ENCODE assay signal across 9 cellular contexts in the genomic region with DNA sequence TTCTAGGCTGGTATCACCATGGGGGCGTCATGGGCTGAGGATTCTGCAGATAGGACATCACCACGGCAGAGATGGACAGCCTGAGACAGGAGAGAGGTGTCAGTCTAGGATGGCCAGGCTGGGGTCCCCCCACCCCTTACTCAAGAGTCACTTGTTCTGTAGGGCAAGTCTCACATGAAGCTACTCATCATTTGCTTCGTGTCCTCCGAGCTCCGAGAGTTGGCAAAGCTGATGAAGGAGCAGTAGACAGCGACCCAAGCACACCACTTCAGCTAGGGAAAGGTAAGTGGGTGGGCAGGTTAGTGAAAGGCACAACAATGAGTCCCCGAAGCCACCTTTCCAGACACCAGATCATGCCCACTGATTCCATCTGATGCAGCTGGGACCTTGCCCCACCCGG. TPM values are rescaled to one million over a fixed set of nuclear protein-coding genes. Genes with fewer than 3 reads are reported as not detected.
A peak's percentile ranks its signal among the peaks of the same experiment; 100 is the strongest.
DNase-seq lines count a peak whose midpoint lies in the region; FAIRE-seq and TF ChIP-seq lines count a peak whose summit lies in the region.
"Had no signal": no experiment of that assay in that cellular context is flagged by ENCODE, and none has a peak within 500 bp of the region (broad histone marks: within the 10 kb centered on the region; RNA-seq: fewer than 3 reads in every experiment).

No MANE protein-coding gene starts in this region.

- peaks cover 46% of the 10 kb centered on the region for H3K79me2 ChIP-seq in keratinocyte (ENCODE audit: control insufficient read depth, insufficient read depth, low read length)

- no peaks in the 10 kb centered on the region for H3K9me1 ChIP-seq in keratinocyte (ENCODE audit: control insufficient read depth, extremely low read depth, insufficient read depth, low read length)

- H3K27ac ChIP-seq in keratinocyte (ENCODE audit: control insufficient read depth, insufficient read depth, low read length), result peak overlapping the region; percentile 99
- H3K27ac ChIP-seq in subcutaneous abdominal adipose tissue (ENCODE audit: low read depth, low read length), result peak overlapping the region; percentile 97

- no peak for TF ChIP-seq CTCF in keratinocyte (optimal IDR thresholded peaks at IDR 0.05 in 1 of 3, IDR thresholded peaks at IDR 0.05 in 1 of 3, conservative IDR thresholded peaks at IDR 0.05 in 1 of 3; ENCODE audit: extremely low read depth in 1 of 3, insufficient read depth in 2 of 3, low read length in 3 of 3)

- no peaks in the 10 kb centered on the region for H3K9me3 Mint-ChIP-seq in T-helper 1 cell treated with Interleukin-12 subunit alpha and Interleukin-12 subunit beta and Interleukin-4 antibody, amounts not matched to agents 30 μg/mL and 1 μg/mL, for 36 hours
- H3K9me3 Mint-ChIP-seq in activated naive CD8-positive, alpha-beta T cell treated with anti-CD3 and anti-CD28 coated beads for 36 hours, result no peaks in the 10 kb centered on the region

- peaks cover 34% of the 10 kb centered on the region for H3K4me1 ChIP-seq in keratinocyte (ENCODE audit: control insufficient read depth, extremely low read depth, insufficient read depth, low read length)
- H3K4me1 ChIP-seq in subcutaneous abdominal adipose tissue (ENCODE audit: control insufficient read depth in 5 of 5, insufficient read depth in 5 of 5, low read length in 5 of 5), result peaks cover 23 to 67% (median 48%) of the 10 kb centered on the region in 5 donors

- no peaks in the 10 kb centered on the region for H3K27me3 ChIP-seq in keratinocyte (ENCODE audit: control insufficient read depth, extremely low read depth, insufficient read depth, low read length)
- H3K27me3 ChIP-seq in subcutaneous abdominal adipose tissue (ENCODE audit: control insufficient read depth in 5 of 5, insufficient read depth in 4 of 5, low read length in 5 of 5), result no peaks in the 10 kb centered on the region

- H3K36me3 ChIP-seq in keratinocyte (ENCODE audit: control insufficient read depth in 2 of 2, extremely low read depth in 1 of 2, insufficient read depth in 2 of 2, low read length in 2 of 2) (peaks cover 13 to 20% of the 10 kb centered on the region in 2 experiments), subcutaneous abdominal adipose tissue (ENCODE audit: control insufficient read depth in 5 of 5, insufficient read depth in 5 of 5, low read length in 5 of 5) (peaks cover 0 to 32% (median 16%) of the 10 kb centered on the region in 5 donors)

- no peaks in the 10 kb centered on the region for H3K27me3 Mint-ChIP-seq in T-helper 1 cell treated with Interleukin-12 subunit alpha and Interleukin-12 subunit beta and Interleukin-4 antibody, amounts not matched to agents 30 μg/mL and 1 μg/mL, for 36 hours (ENCODE audit: low read depth)
- no peaks in the 10 kb centered on the region for H3K27me3 Mint-ChIP-seq in activated naive CD8-positive, alpha-beta T cell treated with anti-CD3 and anti-CD28 coated beads for 36 hours

- no peak overlapping the region for H2AFZ ChIP-seq in keratinocyte (ENCODE audit: control insufficient read depth, low read length)

- peaks cover 31% of the 10 kb centered on the region for H3K4me1 Mint-ChIP-seq in T-helper 1 cell treated with Interleukin-12 subunit alpha and Interleukin-12 subunit beta and Interleukin-4 antibody, amounts not matched to agents 30 μg/mL and 1 μg/mL, for 36 hours (ENCODE audit: low read depth)
- H3K4me1 Mint-ChIP-seq in activated naive CD8-positive, alpha-beta T cell treated with anti-CD3 and anti-CD28 coated beads for 36 hours, result peaks cover 28% of the 10 kb centered on the region

- peak overlapping the region; percentile 68 to 100 (median 91) for H3K4me3 ChIP-seq in keratinocyte (ENCODE audit: control insufficient read depth in 2 of 3, extremely low read depth in 1 of 3, insufficient read depth in 2 of 3, low read depth in 1 of 3, low read length in 3 of 3)
- H3K4me3 ChIP-seq in subcutaneous abdominal adipose tissue (ENCODE audit: low read depth in 1 of 5, low read length in 5 of 5), result peak overlapping the region; percentile 82 to 93 (median 90)

- peak overlapping the region; percentile 95 for H3K4me2 ChIP-seq in keratinocyte (ENCODE audit: control insufficient read depth, extremely low read depth, insufficient read depth, low read depth, low read length)

- no peaks in the 10 kb centered on the region for H4K20me1 ChIP-seq in keratinocyte (ENCODE audit: control insufficient read depth, extremely low read depth, insufficient read depth, low read length)

- H3K9ac ChIP-seq in keratinocyte (ENCODE audit: control insufficient read depth, extremely low read depth, insufficient read depth, low read length) (peak overlapping the region; percentile 94), subcutaneous abdominal adipose tissue (ENCODE audit: low read length in 5 of 5) (peak overlapping the region; percentile 35 to 99 (median 98))

- H3K9me3 ChIP-seq in keratinocyte (ENCODE audit: control insufficient read depth, low read depth, low read length), result no peaks in the 10 kb centered on the region
- H3K9me3 ChIP-seq in subcutaneous abdominal adipose tissue (ENCODE audit: control insufficient read depth in 5 of 5, low read length in 5 of 5), result no peaks in the 10 kb centered on the region

- peak overlapping the region; percentile 100 for H3K27ac Mint-ChIP-seq in T-helper 1 cell treated with Interleukin-12 subunit alpha and Interleukin-12 subunit beta and Interleukin-4 antibody, amounts not matched to agents 30 μg/mL and 1 μg/mL, for 36 hours
- peak overlapping the region; percentile 100 for H3K27ac Mint-ChIP-seq in activated naive CD8-positive, alpha-beta T cell treated with anti-CD3 and anti-CD28 coated beads for 36 hours

- no peak for FAIRE-seq in keratinocyte (lab: Jason Lieb, UNC)

- peaks cover 20% of the 10 kb centered on the region for H3K36me3 Mint-ChIP-seq in T-helper 1 cell treated with Interleukin-12 subunit alpha and Interleukin-12 subunit beta and Interleukin-4 antibody, amounts not matched to agents 30 μg/mL and 1 μg/mL, for 36 hours (ENCODE audit: low read depth)
- peaks cover 46% of the 10 kb centered on the region for H3K36me3 Mint-ChIP-seq in activated naive CD8-positive, alpha-beta T cell treated with anti-CD3 and anti-CD28 coated beads for 36 hours

- peak overlapping the region; percentile 99 for H3K4me3 Mint-ChIP-seq in T-helper 1 cell treated with Interleukin-12 subunit alpha and Interleukin-12 subunit beta and Interleukin-4 antibody, amounts not matched to agents 30 μg/mL and 1 μg/mL, for 36 hours
- H3K4me3 Mint-ChIP-seq in activated naive CD8-positive, alpha-beta T cell treated with anti-CD3 and anti-CD28 coated beads for 36 hours, result peak overlapping the region; percentile 98

- dilution Hi-C loops in keratinocyte (cut with MboI; ENCODE audit: extremely low pct_ligation_motif_present, low sequenced_read_pairs), result no loop called here

- DNase-seq in T-helper 1 cell, result no peak
- DNase-seq in activated naive CD8-positive, alpha-beta T cell treated with anti-CD3 and anti-CD28 coated beads for 36 hours, result no peak
- no peak for DNase-seq in keratinocyte (ENCODE audit: low read depth, low spot score)
- DNase-seq in NCI-H2196 (lab: John Stamatoyannopoulos, UW; ENCODE audit: unreplicated experiment), result no peak
- no peak for DNase-seq in NCI-H345 treated with DMSO at 0.1 percent for 48 hours (lab: John Stamatoyannopoulos, UW; ENCODE audit: unreplicated experiment)
- DNase-seq in NCI-H446 (lab: John Stamatoyannopoulos, UW), result no peak

RNA-seq across cellular contexts. Expression of gene WDR83, which starts 1.7 kb away (rescaled TPM):
- total RNA-seq in activated naive CD8-positive, alpha-beta T cell treated with anti-CD3 and anti-CD28 coated beads for 36 hours, result 10 to 100 TPM; 25.7 to 26.8 TPM
- 3.8 to 5.6 TPM (median 5.0 TPM) in 3 replicates for polyA plus RNA-seq in keratinocyte
- 12.7 TPM for polyA plus RNA-seq in keratinocyte (2011; ENCODE audit: low read depth)
- polyA plus RNA-seq in keratinocyte (2011; cell fraction: cytosol; rRNA removed), result 2.7 and 6.5 TPM in 2 replicates
- polyA plus RNA-seq in keratinocyte (2011; cell fraction: nucleus; rRNA removed), result 5.0 and 7.5 TPM in 2 replicates
- 9.2 and 10.0 TPM in 2 replicates for polyA plus RNA-seq in keratinocyte (2012; ENCODE audit: low replicate concordance)
- polyA minus RNA-seq in keratinocyte, result 4.1 to 9.5 TPM (median 5.6 TPM) in 3 replicates
- polyA minus RNA-seq in keratinocyte (2011; cell fraction: cytosol; rRNA and poly(A)+ RNA removed), result 7.9 TPM
- 5.0 and 5.4 TPM in 2 replicates for polyA minus RNA-seq in keratinocyte (2011; cell fraction: nucleus; rRNA and poly(A)+ RNA removed)

RNA-seq across cellular contexts. Expression of gene MAN2B1, which starts 1.8 kb away (rescaled TPM):
- 100 to 1,000 TPM; 111 to 122 TPM for total RNA-seq in activated naive CD8-positive, alpha-beta T cell treated with anti-CD3 and anti-CD28 coated beads for 36 hours
- polyA plus RNA-seq in keratinocyte, result 17.0 to 30.1 TPM (median 21.1 TPM) in 3 replicates
- 9.5 TPM for polyA plus RNA-seq in keratinocyte (2011; ENCODE audit: low read depth)
- polyA plus RNA-seq in keratinocyte (2011; cell fraction: cytosol; rRNA removed), result 16.4 and 21.9 TPM in 2 replicates
- polyA plus RNA-seq in keratinocyte (2011; cell fraction: nucleus; rRNA removed), result 55.0 and 85.8 TPM in 2 replicates
- polyA plus RNA-seq in keratinocyte (2012; ENCODE audit: low replicate concordance), result 38.0 and 45.6 TPM in 2 replicates
- polyA minus RNA-seq in keratinocyte, result 17.2 to 50.0 TPM (median 17.4 TPM) in 3 replicates
- polyA minus RNA-seq in keratinocyte (2011; cell fraction: cytosol; rRNA and poly(A)+ RNA removed), result 27.2 TPM
- 41.0 and 45.8 TPM in 2 replicates for polyA minus RNA-seq in keratinocyte (2011; cell fraction: nucleus; rRNA and poly(A)+ RNA removed)

RNA-seq across cellular contexts. Expression of gene DHPS, which starts 13.3 kb away (rescaled TPM):
- 10 to 100 TPM; 92.9 to 99.9 TPM for total RNA-seq in activated naive CD8-positive, alpha-beta T cell treated with anti-CD3 and anti-CD28 coated beads for 36 hours
- 36.5 to 45.0 TPM (median 37.2 TPM) in 3 replicates for polyA plus RNA-seq in keratinocyte
- 51.0 TPM for polyA plus RNA-seq in keratinocyte (2011; ENCODE audit: low read depth)
- 26.1 and 30.5 TPM in 2 replicates for polyA plus RNA-seq in keratinocyte (2011; cell fraction: cytosol; rRNA removed)
- 76.3 and 82.6 TPM in 2 replicates for polyA plus RNA-seq in keratinocyte (2011; cell fraction: nucleus; rRNA removed)
- polyA plus RNA-seq in keratinocyte (2012; ENCODE audit: low replicate concordance), result 38.1 and 59.4 TPM in 2 replicates
- polyA minus RNA-seq in keratinocyte, result 25.5 to 38.8 TPM (median 33.0 TPM) in 3 replicates
- polyA minus RNA-seq in keratinocyte (2011; cell fraction: cytosol; rRNA and poly(A)+ RNA removed), result 22.8 TPM
- polyA minus RNA-seq in keratinocyte (2011; cell fraction: nucleus; rRNA and poly(A)+ RNA removed), result 18.2 and 19.0 TPM in 2 replicates

RNA-seq across cellular contexts. Expression of gene GNG14, which starts 19.5 kb away (rescaled TPM):
- not detected for total RNA-seq in activated naive CD8-positive, alpha-beta T cell treated with anti-CD3 and anti-CD28 coated beads for 36 hours
- not detected in 3 replicates for polyA plus RNA-seq in keratinocyte
- not detected for polyA plus RNA-seq in keratinocyte (2011; ENCODE audit: low read depth)
- polyA plus RNA-seq in keratinocyte (2011; cell fraction: cytosol; rRNA removed), result not detected in 2 replicates
- polyA plus RNA-seq in keratinocyte (2011; cell fraction: nucleus; rRNA removed), result not detected in 2 replicates
- polyA plus RNA-seq in keratinocyte (2012; ENCODE audit: low replicate concordance), result not detected in 2 replicates
- polyA minus RNA-seq in keratinocyte, result not detected in 3 replicates
- not detected for polyA minus RNA-seq in keratinocyte (2011; cell fraction: cytosol; rRNA and poly(A)+ RNA removed)
- not detected in 2 replicates for polyA minus RNA-seq in keratinocyte (2011; cell fraction: nucleus; rRNA and poly(A)+ RNA removed)
- total RNA-seq: sciatic nerve had no signal

RNA-seq across cellular contexts. Expression of gene FBXW9, which starts 28.1 kb away (rescaled TPM):
- total RNA-seq in activated naive CD8-positive, alpha-beta T cell treated with anti-CD3 and anti-CD28 coated beads for 36 hours, result 10 to 100 TPM; 13.1 to 13.4 TPM
- polyA plus RNA-seq in keratinocyte, result 5.6 to 11.2 TPM (median 8.1 TPM) in 3 replicates
- polyA plus RNA-seq in keratinocyte (2011; ENCODE audit: low read depth), result 3.7 TPM
- polyA plus RNA-seq in keratinocyte (2011; cell fraction: cytosol; rRNA removed), result 4.9 and 10.5 TPM in 2 replicates
- polyA plus RNA-seq in keratinocyte (2011; cell fraction: nucleus; rRNA removed), result 16.7 and 22.8 TPM in 2 replicates
- 6.5 and 10.3 TPM in 2 replicates for polyA plus RNA-seq in keratinocyte (2012; ENCODE audit: low replicate concordance)
- 5.6 to 8.8 TPM (median 7.5 TPM) in 3 replicates for polyA minus RNA-seq in keratinocyte
- polyA minus RNA-seq in keratinocyte (2011; cell fraction: cytosol; rRNA and poly(A)+ RNA removed), result 9.8 TPM
- polyA minus RNA-seq in keratinocyte (2011; cell fraction: nucleus; rRNA and poly(A)+ RNA removed), result 6.6 and 8.0 TPM in 2 replicates
